In genomic region chr6:160221423-160221822, GRCh38 we compare ENCODE assay signal across 13 cellular contexts. TPM values are rescaled to one million over a fixed set of nuclear protein-coding genes. Genes with fewer than 3 reads are reported as not detected.
DNase-seq lines count a peak whose midpoint lies in the region; TF ChIP-seq lines count a peak whose summit lies in the region.
"Had no signal": no experiment of that assay in that cellular context is flagged by ENCODE, and none has a peak within 500 bp of the region (broad histone marks: within the 10 kb centered on the region; RNA-seq: fewer than 3 reads in every experiment).

No MANE protein-coding gene starts in this region.

- H2BK120ac ChIP-seq in H9 (ENCODE audit: low read depth, low read length, poor library complexity, severe bottlenecking) (no peak overlapping the region), trophoblast cell (ENCODE audit: insufficient read depth, low read length, poor library complexity) (no peak overlapping the region)

- H3K9me3 Mint-ChIP-seq in H9: peaks cover 11 to 13% of the 10 kb centered on the region in 2 experiments

- H2AFZ ChIP-seq in H9 (ENCODE audit: low read length) (no peak overlapping the region), hepatocyte (no peak overlapping the region), trophoblast cell (ENCODE audit: insufficient read depth, low read length, poor library complexity) (no peak overlapping the region)

- H3K4ac ChIP-seq in H9 (ENCODE audit: low read depth, low read length) (no peak overlapping the region), trophoblast cell (ENCODE audit: low read depth, low read length) (no peak overlapping the region)

- H3K9me3 ChIP-seq in H9 (ENCODE audit: control insufficient read depth, low read depth, low read length) (no peaks in the 10 kb centered on the region), hepatocyte (ENCODE audit: low read depth) (no peaks in the 10 kb centered on the region), trophoblast cell (ENCODE audit: insufficient read depth, low read depth, low read length) (peaks cover 3% of the 10 kb centered on the region)
- H3K9me3 ChIP-seq: uterus had no signal

- H3K4me3 Mint-ChIP-seq in H9: no peak overlapping the region
- H3K4me3 Mint-ChIP-seq: activated naive CD8-positive, alpha-beta T cell had no signal

- H3K4me2 ChIP-seq in H9 (ENCODE audit: insufficient read depth, insufficient read length, low read length) (no peak overlapping the region), hepatocyte (no peak overlapping the region), trophoblast cell (ENCODE audit: low read length) (no peak overlapping the region)

- H2AK5ac ChIP-seq in H9 (ENCODE audit: insufficient read length, low read length) (no peak overlapping the region), trophoblast cell (ENCODE audit: low read length) (no peak overlapping the region)

- no peak overlapping the region for H2BK15ac ChIP-seq in H9 (ENCODE audit: low read depth, low read length)

- no peak overlapping the region for H2BK20ac ChIP-seq in H9 (ENCODE audit: low read depth, low read length, poor library complexity, severe bottlenecking)

- H3K27me3 ChIP-seq in H9 (ENCODE audit: insufficient read depth, low read length) (no peaks in the 10 kb centered on the region), hepatocyte (peaks cover 3% of the 10 kb centered on the region), trophoblast cell (ENCODE audit: insufficient read depth, low read length) (no peaks in the 10 kb centered on the region)
- H3K27me3 ChIP-seq: SJSA1, uterus had no signal

- DNase-seq in DMS53 treated with DMSO at 0.1 percent for 48 hours (lab: John Stamatoyannopoulos, UW; ENCODE audit: unreplicated experiment) (peak; percentile 50), H9 (no peak), NCI-H69 (lab: John Stamatoyannopoulos, UW) (peak; percentile 4), hepatocyte (ENCODE audit: low spot score) (peak; percentile 51), GM19238 (ENCODE audit: insufficient read length, low spot score) (no peak), putamen (ENCODE audit: low spot score) (no peak), trophoblast cell (no peak)
- no peak for DNase-seq in stimulated activated naive CD4-positive, alpha-beta T cell (lab: John Stamatoyannopoulos, UW)
- DNase-seq: head of caudate nucleus, uterus had no signal

- peaks cover 44 to 48% of the 10 kb centered on the region in 2 experiments for H3K4me1 Mint-ChIP-seq in H9

- no peak overlapping the region for H4K12ac ChIP-seq in trophoblast cell (ENCODE audit: low read depth, low read length)

- peaks cover 7% of the 10 kb centered on the region; the same call in 1 of the 2 replicates for H3K4me1 ChIP-seq in H9 (ENCODE audit: insufficient read depth, low read length)
- peaks cover 6% of the 10 kb centered on the region for H3K4me1 ChIP-seq in hepatocyte (ENCODE audit: insufficient read depth)
- no peaks in the 10 kb centered on the region for H3K4me1 ChIP-seq in trophoblast cell (ENCODE audit: control insufficient read depth in 1 of 2, insufficient read depth in 2 of 2, low read length in 2 of 2)
- H3K4me1 ChIP-seq: SJSA1, uterus had no signal

- no peak overlapping the region for H3K56ac ChIP-seq in H9 (ENCODE audit: insufficient read length, low read depth, low read length)

- no peaks in the 10 kb centered on the region for H3K9me2 ChIP-seq in hepatocyte (replicated peaks; ENCODE audit: insufficient read depth)

- no peak overlapping the region for H3K23ac ChIP-seq in H9 (ENCODE audit: insufficient read length, low read depth, low read length)
- no peak overlapping the region for H3K23ac ChIP-seq in trophoblast cell (ENCODE audit: low read length)

- H3K27me3 Mint-ChIP-seq in H9 (ENCODE audit: low read depth): no peaks in the 10 kb centered on the region

- WGBS in H9 (ENCODE audit: extremely low coverage, insufficient read length, low lambda C conversion rate): no CpG with 5 or more reads among the region's 3 CpGs
- WGBS in hepatocyte (ENCODE audit: low lambda C conversion rate, missing lambda C conversion rate): 46% methylated on average over 3 of the region's 3 CpGs
- no CpG with 5 or more reads among the region's 3 CpGs for WGBS in trophoblast cell (ENCODE audit: extremely low coverage, insufficient coverage, insufficient read length)

- peaks cover 0 to 2% (median 0%) of the 10 kb centered on the region in 3 experiments; a peak in 1 of 7 replicates for H3K36me3 Mint-ChIP-seq in H9 (ENCODE audit: insufficient read depth in 1 of 3, low read depth in 3 of 3)
- H3K36me3 Mint-ChIP-seq: activated naive CD8-positive, alpha-beta T cell had no signal

- H3K18ac ChIP-seq in H9 (ENCODE audit: insufficient read length, low read depth, low read length): no peak overlapping the region
- H3K18ac ChIP-seq in trophoblast cell (ENCODE audit: low read length): no peak overlapping the region

- H3T11ph ChIP-seq in H9 (ENCODE audit: low read length): no peak overlapping the region

- H3K23me2 ChIP-seq in H9 (ENCODE audit: insufficient read length, low read depth, low read length, poor library complexity, severe bottlenecking): no peaks in the 10 kb centered on the region

- H3K9ac ChIP-seq in H9 (ENCODE audit: extremely low read depth, insufficient read length, low read length) (no peak overlapping the region), trophoblast cell (ENCODE audit: low read length) (no peak overlapping the region)

- H2BK5ac ChIP-seq in H9 (ENCODE audit: insufficient read length, low read length) (no peak overlapping the region), trophoblast cell (ENCODE audit: low read depth, low read length, poor library complexity) (no peak overlapping the region)

- TF ChIP-seq CTCF in H9 (conservative IDR thresholded peaks at IDR 0.05): peak; percentile 61
- peak; percentile 43 for TF ChIP-seq CTCF in hepatocyte (IDR thresholded peaks at IDR 0.05; ENCODE audit: poor library complexity)

- H3K27ac ChIP-seq in H9 (ENCODE audit: insufficient read length, low read depth, low read length): no peak overlapping the region
- H3K27ac ChIP-seq in hepatocyte: peak overlapping the region; percentile 52
- H3K27ac ChIP-seq in trophoblast cell (ENCODE audit: low read depth, low read length): no peak overlapping the region
- H3K27ac ChIP-seq: SJSA1, skin epidermis, uterus had no signal

- H4K8ac ChIP-seq in H9 (replicated peaks; ENCODE audit: insufficient read length, low read depth, low read length) (no peak overlapping the region), trophoblast cell (ENCODE audit: low read depth, low read length) (no peak overlapping the region)

- H4K91ac ChIP-seq in H9 (ENCODE audit: insufficient read length, low read depth, low read length) (no peak overlapping the region), trophoblast cell (ENCODE audit: low read depth, low read length) (no peak overlapping the region)

- no peak overlapping the region for H3K14ac ChIP-seq in H9 (ENCODE audit: insufficient read depth, low read length)
- H3K14ac ChIP-seq in trophoblast cell (ENCODE audit: low read length): no peak overlapping the region

- H4K20me1 ChIP-seq in H9 (ENCODE audit: control insufficient read depth, insufficient read depth, insufficient read length) (no peaks in the 10 kb centered on the region), hepatocyte (ENCODE audit: insufficient read depth, poor library complexity, severe bottlenecking) (no peaks in the 10 kb centered on the region)

- no peak overlapping the region for H4K5ac ChIP-seq in H9 (ENCODE audit: insufficient read length, low read depth, low read length)

- H3K27ac Mint-ChIP-seq in H9: no peak overlapping the region
- H3K27ac Mint-ChIP-seq: activated naive CD8-positive, alpha-beta T cell had no signal

- H3K79me2 ChIP-seq in H9 (ENCODE audit: insufficient read depth, low read length): no peaks in the 10 kb centered on the region
- no peaks in the 10 kb centered on the region for H3K79me2 ChIP-seq in hepatocyte
- no peaks in the 10 kb centered on the region for H3K79me2 ChIP-seq in trophoblast cell (ENCODE audit: control insufficient read depth, insufficient read depth, low read length, poor library complexity)

- no peaks in the 10 kb centered on the region for H3K79me1 ChIP-seq in H9 (ENCODE audit: insufficient read depth, low read depth, low read length, poor library complexity, severe bottlenecking)
- no peaks in the 10 kb centered on the region for H3K79me1 ChIP-seq in trophoblast cell (ENCODE audit: low read length)

- H2BK12ac ChIP-seq in H9 (ENCODE audit: insufficient read length, low read depth, low read length): no peak overlapping the region
- H2BK12ac ChIP-seq in trophoblast cell (ENCODE audit: low read length): no peak overlapping the region

- H3K36me3 ChIP-seq in hepatocyte (replicated peaks; ENCODE audit: insufficient read depth, low read depth) (no peaks in the 10 kb centered on the region), trophoblast cell (ENCODE audit: control insufficient read depth in 1 of 2, insufficient read depth in 2 of 2, low read length in 2 of 2) (no peaks in the 10 kb centered on the region)
- H3K36me3 ChIP-seq: SJSA1, uterus had no signal

- H3K4me3 ChIP-seq in hepatocyte (no peak overlapping the region), trophoblast cell (ENCODE audit: low read depth, low read length) (no peak overlapping the region)
- H3K4me3 ChIP-seq: SJSA1, skin epidermis, uterus had no signal

RNA-seq across cellular contexts. Expression of gene SLC22A2, which starts 37.2 kb away (rescaled TPM):
- total RNA-seq in H9 (2021) (0.86 and 1.0 TPM in 2 replicates), hepatocyte (0.43 and 1.2 TPM in 2 replicates)
- 0.57 and 1.5 TPM in 2 replicates for polyA plus RNA-seq in hepatocyte
- polyA plus RNA-seq in trophoblast cell (2013): 0.04 and 0.08 TPM in 2 replicates
- total RNA-seq: SJSA1 had no signal

Comparison
In these comparisons a context has a peak if more than half of its experiments do, and no peak if none do; other contexts are left out.
1. DNase-seq: peak in DMS53 treated with DMSO at 0.1 percent for 48 hours (single experiment), NCI-H69 (single experiment) and hepatocyte (single experiment); none in H9 (single experiment), GM19238 (single experiment), putamen (single experiment), stimulated activated naive CD4-positive, alpha-beta T cell (0 of 6) and trophoblast cell (0 of 2).